ENCODE assay signal across 35 cellular contexts in the genomic region with DNA sequence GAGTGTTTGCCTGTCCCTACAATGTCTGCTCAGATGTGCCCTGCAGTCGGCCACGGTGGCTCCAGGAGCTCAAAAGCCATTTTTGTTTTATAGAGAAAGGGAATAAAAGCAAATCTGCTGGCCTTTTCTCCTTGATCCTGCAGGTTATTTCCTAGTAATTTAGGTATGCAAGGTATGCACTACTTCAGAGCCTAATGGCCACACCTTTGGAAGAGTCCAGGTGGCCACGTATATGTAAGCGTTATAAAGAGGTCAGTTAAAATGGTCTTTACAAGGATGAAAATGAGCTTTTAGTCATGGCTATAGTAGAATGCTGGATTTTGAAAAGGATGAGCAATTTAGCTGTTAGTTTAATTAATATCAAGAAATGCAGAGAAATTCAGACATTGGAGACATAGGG.
"Had no signal": no experiment of that assay in that cellular context is flagged by ENCODE, and none has a peak within 500 bp of the region (broad histone marks: within the 10 kb centered on the region; RNA-seq: fewer than 3 reads in every experiment).

No MANE protein-coding gene starts in this region.

- ATAC-seq: activated CD8-positive, alpha-beta T cell treated with anti-CD3 and anti-CD28 coated beads for 36 hours; activated naive CD4-positive, alpha-beta T cell treated with anti-CD3 and anti-CD28 coated beads, Interleukin-2, amount 50 U/mL, for 72 hours; activated T-cell treated with anti-CD3 and anti-CD28 coated beads, Interleukin-2, amount 50 U/mL, for 4 hours; activated T-helper 17 cell treated with anti-CD3 and anti-CD28 coated beads, Interleukin-2, amount 50 U/mL, for 72 hours; body of pancreas had no signal

- DNase-seq: activated B cell treated with CpG ODN at 0.5 μM for 24 hours; activated CD4-positive, alpha-beta memory T cell treated with anti-CD3 and anti-CD28 coated beads for 36 hours; activated CD4-positive, alpha-beta T cell treated with anti-CD3 and anti-CD28 coated beads for 4 hours; activated CD4-positive, alpha-beta T cell treated with anti-CD3 and anti-CD28 coated beads, Interleukin-2, amount 10 ng/mL, durations not matched to agents 24 days and 14 days; activated CD4-positive, alpha-beta T cell treated with anti-CD3 and anti-CD28 coated beads, Interleukin-2, amount 50 U/mL, for 1 hour; activated CD4-positive, alpha-beta T cell treated with anti-CD3 and anti-CD28 coated beads, Interleukin-2, amount 50 U/mL, for 4 hours; activated CD4-positive, CD25-positive, alpha-beta regulatory T cell treated with anti-CD3 and anti-CD28 coated beads, Interleukin-2, amount 50 U/mL, for 72 hours; activated CD8-positive, alpha-beta memory T cell treated with anti-CD3 and anti-CD28 coated beads, Interleukin-2, amount 50 U/mL, for 4 hours; activated CD8-positive, alpha-beta T cell treated with anti-CD3 and anti-CD28 coated beads for 36 hours; activated effector memory CD4-positive, alpha-beta T cell treated with anti-CD3 and anti-CD28 coated beads, Interleukin-2, amount 50 U/mL, for 16 hours; activated gamma-delta T cell treated with Interleukin-2 at 50 U/mL for 16 hours; activated naive CD4-positive, alpha-beta T cell; activated naive CD4-positive, alpha-beta T cell treated with anti-CD3 and anti-CD28 coated beads for 36 hours; activated naive CD4-positive, alpha-beta T cell treated with anti-CD3 and anti-CD28 coated beads, Interleukin-2, amount 50 U/mL, for 16 hours; activated naive CD8-positive, alpha-beta T cell treated with anti-CD3 and anti-CD28 coated beads for 36 hours; activated T-cell treated with anti-CD3 and anti-CD28 coated beads for 4 hours; activated T-cell treated with anti-CD3 and anti-CD28 coated beads, Interleukin-2, amount 50 U/mL, for 1 hour; activated T-cell treated with anti-CD3 and anti-CD28 coated beads, Interleukin-2, amount 50 U/mL, for 4 hours; adrenal gland; amniotic stem cell; aorta; body of pancreas; brain microvascular endothelial cell; cerebellar nuclear complex; T-helper 1 cell; T-helper 2 cell; T-helper 9 cell had no signal

- H3K9me3 Mint-ChIP-seq: activated B cell treated with CpG ODN at 0.5 μM for 24 hours; activated CD4-positive, alpha-beta memory T cell treated with anti-CD3 and anti-CD28 coated beads for 36 hours; activated CD4-positive, alpha-beta T cell treated with anti-CD3 and anti-CD28 coated beads, Interleukin-2, amount 10 ng/mL, durations not matched to agents 24 days and 14 days; activated CD8-positive, alpha-beta T cell treated with anti-CD3 and anti-CD28 coated beads for 36 hours; activated naive CD4-positive, alpha-beta T cell treated with anti-CD3 and anti-CD28 coated beads for 36 hours; activated naive CD4-positive, alpha-beta T cell treated with anti-CD3 and anti-CD28 coated beads, Interleukin-2, amount 50 U/mL, for 72 hours; activated naive CD8-positive, alpha-beta T cell treated with anti-CD3 and anti-CD28 coated beads for 36 hours; activated T-cell treated with anti-CD3 and anti-CD28 coated beads, Interleukin-2, amount 50 U/mL, for 4 hours; activated T-helper 1 cell treated with anti-CD3 and anti-CD28 coated beads, Interleukin-12 subunit alpha, Interleukin-12 subunit beta, Interleukin-2, Interleukin-4 antibody, amounts not matched to agents 30 ng/mL and 10 ng/mL and 1 ng/mL, durations not matched to agents 14 hours and 24 hours and 36 hours; activated T-helper 17 cell treated with anti-CD3 and anti-CD28 coated beads, Interleukin-2, amount 50 U/mL, for 72 hours; central memory CD8-positive, alpha-beta T cell; T-helper 1 cell treated with Interleukin-12 subunit alpha and Interleukin-12 subunit beta and Interleukin-4 antibody, amounts not matched to agents 30 μg/mL and 1 μg/mL, for 36 hours; T-helper 2 cell treated with Interferon-gamma antibody and Interleukin-4, amounts not matched to agents 5 μg/mL and 100 μg/mL, for 36 hours had no signal

- H3K4me1 Mint-ChIP-seq: activated B cell treated with CpG ODN at 0.5 μM for 24 hours; activated CD4-positive, alpha-beta T cell treated with anti-CD3 and anti-CD28 coated beads, Interleukin-2, amount 10 ng/mL, durations not matched to agents 24 days and 14 days; activated naive CD8-positive, alpha-beta T cell treated with anti-CD3 and anti-CD28 coated beads for 36 hours; activated T-helper 17 cell treated with anti-CD3 and anti-CD28 coated beads, Interleukin-2, amount 50 U/mL, for 72 hours; central memory CD8-positive, alpha-beta T cell had no signal

- H3K27ac Mint-ChIP-seq: activated B cell treated with CpG ODN at 0.5 μM for 24 hours; activated CD4-positive, alpha-beta memory T cell treated with anti-CD3 and anti-CD28 coated beads for 36 hours; activated CD4-positive, alpha-beta T cell treated with anti-CD3 and anti-CD28 coated beads, Interleukin-2, amount 10 ng/mL, durations not matched to agents 24 days and 14 days; activated CD8-positive, alpha-beta T cell treated with anti-CD3 and anti-CD28 coated beads for 36 hours; activated naive CD4-positive, alpha-beta T cell treated with anti-CD3 and anti-CD28 coated beads for 36 hours; activated naive CD4-positive, alpha-beta T cell treated with anti-CD3 and anti-CD28 coated beads, Interleukin-2, amount 50 U/mL, for 72 hours; activated naive CD8-positive, alpha-beta T cell treated with anti-CD3 and anti-CD28 coated beads for 36 hours; activated T-helper 1 cell treated with anti-CD3 and anti-CD28 coated beads, Interleukin-12 subunit alpha, Interleukin-12 subunit beta, Interleukin-2, Interleukin-4 antibody, amounts not matched to agents 30 ng/mL and 10 ng/mL and 1 ng/mL, durations not matched to agents 14 hours and 24 hours and 36 hours; activated T-helper 17 cell treated with anti-CD3 and anti-CD28 coated beads, Interleukin-2, amount 50 U/mL, for 72 hours; T-helper 1 cell treated with Interleukin-12 subunit alpha and Interleukin-12 subunit beta and Interleukin-4 antibody, amounts not matched to agents 30 μg/mL and 1 μg/mL, for 36 hours; T-helper 2 cell treated with Interferon-gamma antibody and Interleukin-4, amounts not matched to agents 5 μg/mL and 100 μg/mL, for 36 hours had no signal

- H3K36me3 Mint-ChIP-seq: activated CD4-positive, alpha-beta memory T cell treated with anti-CD3 and anti-CD28 coated beads for 36 hours; activated naive CD4-positive, alpha-beta T cell treated with anti-CD3 and anti-CD28 coated beads, Interleukin-2, amount 50 U/mL, for 72 hours; activated naive CD8-positive, alpha-beta T cell treated with anti-CD3 and anti-CD28 coated beads for 36 hours had no signal

- H3K36me3 ChIP-seq: adrenal gland, brain microvascular endothelial cell, breast epithelium had no signal

- H3K4me3 ChIP-seq: adrenal gland, body of pancreas, breast epithelium had no signal

- H3K27me3 Mint-ChIP-seq: activated B cell treated with CpG ODN at 0.5 μM for 24 hours; activated CD4-positive, alpha-beta memory T cell treated with anti-CD3 and anti-CD28 coated beads for 36 hours; activated CD8-positive, alpha-beta T cell treated with anti-CD3 and anti-CD28 coated beads for 36 hours; activated naive CD8-positive, alpha-beta T cell treated with anti-CD3 and anti-CD28 coated beads for 36 hours; activated T-helper 17 cell treated with anti-CD3 and anti-CD28 coated beads, Interleukin-2, amount 50 U/mL, for 72 hours had no signal

- H3K27ac ChIP-seq: adrenal gland, body of pancreas, brain microvascular endothelial cell, breast epithelium, VCaP had no signal

- H3K9me3 ChIP-seq: adrenal gland, body of pancreas, breast epithelium had no signal

- H3K4me1 ChIP-seq: adrenal gland, body of pancreas, breast epithelium had no signal

- H3K4me3 Mint-ChIP-seq: activated B cell treated with CpG ODN at 0.5 μM for 24 hours; activated CD4-positive, alpha-beta memory T cell treated with anti-CD3 and anti-CD28 coated beads for 36 hours; activated CD4-positive, alpha-beta T cell treated with anti-CD3 and anti-CD28 coated beads, Interleukin-2, amount 10 ng/mL, durations not matched to agents 24 days and 14 days; activated CD8-positive, alpha-beta T cell treated with anti-CD3 and anti-CD28 coated beads for 36 hours; activated naive CD4-positive, alpha-beta T cell treated with anti-CD3 and anti-CD28 coated beads for 36 hours; activated naive CD8-positive, alpha-beta T cell treated with anti-CD3 and anti-CD28 coated beads for 36 hours; activated T-cell treated with anti-CD3 and anti-CD28 coated beads, Interleukin-2, amount 50 U/mL, for 4 hours; activated T-helper 1 cell treated with anti-CD3 and anti-CD28 coated beads, Interleukin-12 subunit alpha, Interleukin-12 subunit beta, Interleukin-2, Interleukin-4 antibody, amounts not matched to agents 30 ng/mL and 10 ng/mL and 1 ng/mL, durations not matched to agents 14 hours and 24 hours and 36 hours; activated T-helper 17 cell treated with anti-CD3 and anti-CD28 coated beads, Interleukin-2, amount 50 U/mL, for 72 hours; central memory CD8-positive, alpha-beta T cell; T-helper 1 cell treated with Interleukin-12 subunit alpha and Interleukin-12 subunit beta and Interleukin-4 antibody, amounts not matched to agents 30 μg/mL and 1 μg/mL, for 36 hours; T-helper 2 cell treated with Interferon-gamma antibody and Interleukin-4, amounts not matched to agents 5 μg/mL and 100 μg/mL, for 36 hours had no signal

- H3K27me3 ChIP-seq: adrenal gland, body of pancreas, brain microvascular endothelial cell, breast epithelium had no signal
